In the genomic region with DNA sequence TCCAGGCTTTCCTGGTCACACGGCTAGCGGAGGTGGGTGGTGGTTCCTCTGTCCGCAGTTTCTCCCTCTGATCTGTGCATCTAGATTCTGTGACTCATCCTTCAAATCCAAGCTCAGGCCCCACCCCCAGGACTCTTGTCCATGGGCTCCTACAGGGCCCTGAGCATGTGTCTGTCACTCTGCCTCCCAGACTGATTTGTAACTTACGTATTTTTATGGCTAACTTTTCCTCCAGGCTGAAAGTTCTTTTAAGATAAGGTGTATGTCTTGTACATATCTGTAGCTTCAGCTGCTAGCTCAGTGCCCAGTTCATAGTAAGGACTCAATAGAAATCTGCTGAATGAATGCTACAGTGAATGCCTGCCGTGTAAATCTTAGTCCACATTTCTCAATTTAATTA, we compare ENCODE assay signal across 11 cellular contexts. TPM values are rescaled to one million over a fixed set of nuclear protein-coding genes. Genes with fewer than 3 reads are reported as not detected.
DNase-seq lines count a peak whose midpoint lies in the region; FAIRE-seq and TF ChIP-seq lines count a peak whose summit lies in the region.
"Had no signal": no experiment of that assay in that cellular context is flagged by ENCODE, and none has a peak within 500 bp of the region (broad histone marks: within the 10 kb centered on the region; RNA-seq: fewer than 3 reads in every experiment).

No MANE protein-coding gene starts in this region.

- H3K36me3 ChIP-seq in cardiac muscle cell (no peaks in the 10 kb centered on the region), left ventricle myocardium inferior (no peaks in the 10 kb centered on the region), SK-N-SH (replicated peaks in 1 of 2; ENCODE audit: control insufficient read depth in 1 of 2, insufficient read depth in 2 of 2, low read length in 1 of 2) (no peaks in the 10 kb centered on the region)

- no peak for TF ChIP-seq EP300 in SK-N-SH (IDR thresholded peaks at IDR 0.05; ENCODE audit: borderline replicate concordance in 1 of 2, low read depth in 1 of 2, low read length in 1 of 2)

- H3K4me1 ChIP-seq in cardiac muscle cell (ENCODE audit: low read depth) (peaks cover 29% of the 10 kb centered on the region), left ventricle myocardium inferior (peaks cover 11% of the 10 kb centered on the region), SK-N-SH (ENCODE audit: control insufficient read depth in 1 of 2, insufficient read depth in 2 of 2, low read depth in 1 of 2, low read length in 1 of 2) (peaks cover 0 to 22% of the 10 kb centered on the region in 2 experiments)

- H3F3A ChIP-seq in SK-N-SH (replicated peaks; ENCODE audit: insufficient read depth) = peaks cover 11% of the 10 kb centered on the region

- POLR2A ChIA-PET in SK-N-SH (lab: Yijun Ruan, JAX) = no interaction called here

- peaks cover 4% of the 10 kb centered on the region for H3K27me3 ChIP-seq in cardiac muscle cell
- H3K27me3 ChIP-seq in left ventricle myocardium inferior (ENCODE audit: low read depth) = no peaks in the 10 kb centered on the region
- H3K27me3 ChIP-seq in SK-N-SH (ENCODE audit: insufficient read depth) = no peaks in the 10 kb centered on the region
- H3K27me3 ChIP-seq: dorsolateral prefrontal cortex had no signal

- H2AFZ ChIP-seq in SK-N-SH (ENCODE audit: low read depth) = peak overlapping the region; percentile 60

- 44% methylated on average over 5 of the region's 5 CpGs for WGBS in SK-N-SH (ENCODE audit: low lambda C conversion rate)

- no peak overlapping the region for H3K4me3 ChIP-seq in cardiac muscle cell
- no peak overlapping the region for H3K4me3 ChIP-seq in left ventricle myocardium inferior
- 0 out of 4 replicates have a peak overlapping the region, but pooled peaks of 1 of the 2 experiments have one; percentile 4 for H3K4me3 ChIP-seq in SK-N-SH (ENCODE audit: low read depth in 2 of 2, low read length in 1 of 2)
- H3K4me3 ChIP-seq in fibroblast of villous mesenchyme (ENCODE audit: low read depth, low read length) = no peak overlapping the region
- H3K4me3 ChIP-seq: dorsolateral prefrontal cortex had no signal

- intact Hi-C loops in left ventricle myocardium inferior (cut with micrococcal nuclease) = no loop called here

- H3K4me2 ChIP-seq in SK-N-SH = peak overlapping the region; percentile 45

- FAIRE-seq in urothelium cell line (lab: Jason Lieb, UNC) = no peak

- no peaks in the 10 kb centered on the region for H3K79me2 ChIP-seq in SK-N-SH (ENCODE audit: insufficient read depth)

- no peak for TF ChIP-seq RAD21 in SK-N-SH (IDR thresholded peaks at IDR 0.05; ENCODE audit: low read length)

- CTCF ChIA-PET in SK-N-SH (lab: Yijun Ruan, JAX) = interaction anchor here (1.4 kb wide), 1 partner anchor 8 kb away, joined by 3 read pairs; the partner anchor contains the start of gene ESYT3

- H3K9me3 ChIP-seq in cardiac muscle cell (ENCODE audit: low read depth) = no peaks in the 10 kb centered on the region
- no peaks in the 10 kb centered on the region for H3K9me3 ChIP-seq in left ventricle myocardium inferior (replicated peaks)
- H3K9me3 ChIP-seq in SK-N-SH = no peaks in the 10 kb centered on the region

- no peaks in the 10 kb centered on the region for H3K9me2 ChIP-seq in SK-N-SH

- peak overlapping the region; percentile 51 for H3K27ac ChIP-seq in cardiac muscle cell
- no peak overlapping the region for H3K27ac ChIP-seq in left ventricle myocardium inferior (replicated peaks)
- H3K27ac ChIP-seq in SK-N-SH (ENCODE audit: low read depth in 2 of 2, low read length in 1 of 2) = peak overlapping the region in 1 of 2 experiments; percentile 24; a peak in 1 of 4 replicates
- no peak overlapping the region for H3K27ac ChIP-seq in caudate nucleus (ENCODE audit: low read depth, low read length)
- H3K27ac ChIP-seq: dorsolateral prefrontal cortex had no signal

- TF ChIP-seq CTCF in cardiac muscle cell (IDR thresholded peaks at IDR 0.05; ENCODE audit: low read depth, low read length) (no peak), left ventricle myocardium inferior (IDR thresholded peaks at IDR 0.05; ENCODE audit: borderline replicate concordance) (no peak), SK-N-SH (IDR thresholded peaks at IDR 0.05) (no peak), fibroblast of villous mesenchyme (IDR thresholded peaks at IDR 0.05; ENCODE audit: insufficient read depth, low read depth, low read length) (no peak)

- DNase-seq in cardiac muscle cell (ENCODE audit: low read depth in 1 of 2, low spot score in 1 of 2) (peak in 1 of 2 donors; percentile 57), left ventricle myocardium inferior (no peak), SK-N-SH (no peak), fibroblast of villous mesenchyme (ENCODE audit: low read depth) (peak; percentile 33), urothelium cell line (ENCODE audit: low spot score) (peak; percentile 80), dermis blood vessel endothelial cell (no peak), caudate nucleus (lab: John Stamatoyannopoulos, UW) (no peak), NCI-H1092 treated with DMSO at 0.1 percent for 48 hours (lab: John Stamatoyannopoulos, UW) (no peak)
- DNase-seq: activated effector memory CD4-positive, alpha-beta T cell treated with Interleukin-2 at 50 U/mL for 16 hours; AML-193; dorsolateral prefrontal cortex had no signal

- no peak overlapping the region for H3K9ac ChIP-seq in SK-N-SH

- no peaks in the 10 kb centered on the region for H4K20me1 ChIP-seq in SK-N-SH (ENCODE audit: insufficient read depth)

TF ChIP-seq in SK-N-SH, 30 proteins besides CTCF, POLR2A, EP300 and RAD21:
- TF ChIP-seq JUND (IDR thresholded peaks at IDR 0.05) (peak; percentile 49), FOSL2 (IDR thresholded peaks at IDR 0.05; ENCODE audit: borderline replicate concordance, low read depth) (peak; percentile 72; the same call in 1 of the 2 replicates), RFX5 (IDR thresholded peaks at IDR 0.05; ENCODE audit: low read length) (no peak), PBX3 (IDR thresholded peaks at IDR 0.05) (peak; percentile 62)
TF ChIP-seq in SK-N-SH: peak in this region for 3.

RNA-seq across cellular contexts. Expression of gene ESYT3, which starts 8.0 kb away (rescaled TPM):
- 0.95 and 6.3 TPM in 2 replicates for total RNA-seq in cardiac muscle cell
- polyA plus RNA-seq in cardiac muscle cell = 1.8 and 7.0 TPM in 2 replicates
- total RNA-seq in left ventricle myocardium inferior = 1.0 TPM
- 0.24 and 0.33 TPM in 2 replicates for polyA plus RNA-seq in SK-N-SH (2012; rRNA removed)
- polyA plus RNA-seq in SK-N-SH (2012; cell fraction: cytosol; rRNA removed) = 0.12 and 0.20 TPM in 2 replicates
- polyA plus RNA-seq in SK-N-SH (2012; cell fraction: nucleus; rRNA removed) = 1.3 and 1.7 TPM in 2 replicates
- total RNA-seq in fibroblast of villous mesenchyme = under 0.01 TPM in 2 replicates
- total RNA-seq in dermis blood vessel endothelial cell = not detected in 2 replicates

Comparison
In these comparisons a context has a peak if more than half of its experiments do, and no peak if none do; other contexts are left out.
1. DNase-seq: peak in fibroblast of villous mesenchyme (single experiment) and urothelium cell line (single experiment); none in left ventricle myocardium inferior (single experiment), SK-N-SH (single experiment), dermis blood vessel endothelial cell (single experiment), caudate nucleus (0 of 61) and NCI-H1092 treated with DMSO at 0.1 percent for 48 hours (single experiment).